ENCODE assay signal across 14 cellular contexts in genomic region chr17:13953871-13954270, GRCh38.
"Had no signal": no experiment of that assay in that cellular context is flagged by ENCODE, and none has a peak within 500 bp of the region (broad histone marks: within the 10 kb centered on the region; RNA-seq: fewer than 3 reads in every experiment).

No MANE protein-coding gene starts in this region.

- H3K27ac ChIP-seq: gastroesophageal sphincter, ovary, sigmoid colon, stomach, thoracic aorta had no signal

- ATAC-seq: activated T-helper 17 cell treated with anti-CD3 and anti-CD28 coated beads, Interleukin-2, amount 50 U/mL, for 72 hours; gastroesophageal sphincter; T-helper 17 cell had no signal

- DNase-seq: activated CD4-positive, alpha-beta T cell treated with anti-CD3 and anti-CD28 coated beads, Interleukin-2, amount 10 ng/mL, durations not matched to agents 7 days and 5 days; activated CD4-positive, CD25-positive, alpha-beta regulatory T cell; activated naive CD4-positive, alpha-beta T cell treated with anti-CD3 and anti-CD28 coated beads, Interleukin-2, amount 50 U/mL, for 16 hours; activated T-cell treated with anti-CD3 and anti-CD28 coated beads for 4 hours; amniotic stem cell; cerebellar nuclear complex; ovary; sigmoid colon; stimulated activated CD4-positive, alpha-beta T cell treated with anti-CD3 and anti-CD28 coated beads, Interleukin-4, amount 100 ng/mL, for 4 hours; stomach; T-helper 17 cell had no signal
